In genomic region chr6:14630136-14630535, GRCh38 we compare ENCODE assay signal across 15 cellular contexts.
"Had no signal": no experiment of that assay in that cellular context is flagged by ENCODE, and none has a peak within 500 bp of the region (broad histone marks: within the 10 kb centered on the region; RNA-seq: fewer than 3 reads in every experiment).

No MANE protein-coding gene starts in this region.

- ATAC-seq: effector memory CD8-positive, alpha-beta T cell; gastroesophageal sphincter; left colon had no signal

- H3K27ac ChIP-seq: esophagus squamous epithelium, gastroesophageal sphincter, ovary had no signal

- H3K4me3 ChIP-seq: esophagus squamous epithelium, gastroesophageal sphincter, ovary, smooth muscle cell had no signal

- H3K36me3 Mint-ChIP-seq: type B pancreatic cell had no signal

- H3K4me2 ChIP-seq: smooth muscle cell had no signal

- H3K27ac Mint-ChIP-seq: dendritic cell treated with granulocyte-macrophage colony-stimulating factor and Interleukin-4, amounts not matched to agents 40 ng/mL and 50 ng/mL, for 4 days; type B pancreatic cell had no signal

- H3K36me3 ChIP-seq: esophagus squamous epithelium, gastroesophageal sphincter, ovary had no signal

- H3K4me3 Mint-ChIP-seq: dendritic cell treated with granulocyte-macrophage colony-stimulating factor and Interleukin-4, amounts not matched to agents 40 ng/mL and 50 ng/mL, for 4 days; effector memory CD8-positive, alpha-beta T cell; naive B cell; type B pancreatic cell had no signal

- DNase-seq: effector memory CD8-positive, alpha-beta T cell; esophagus squamous epithelium; foreskin fibroblast; kidney; left colon; mesendoderm; naive B cell; nucleus accumbens; ovary; stimulated activated CD4-positive, alpha-beta T cell treated with anti-CD3 and anti-CD28 coated beads, Interleukin-2, amount 100 ng/mL, for 48 hours; stimulated activated naive CD4-positive, alpha-beta T cell treated with Interleukin-2 at 50 U/mL for 16 hours had no signal

- H3K27me3 Mint-ChIP-seq: naive B cell had no signal

- H3K27me3 ChIP-seq: gastroesophageal sphincter, ovary had no signal

- H3K9me3 ChIP-seq: esophagus squamous epithelium, ovary had no signal

- H3K9me3 Mint-ChIP-seq: dendritic cell treated with granulocyte-macrophage colony-stimulating factor and Interleukin-4, amounts not matched to agents 40 ng/mL and 50 ng/mL, for 4 days; naive B cell had no signal

- H3K4me1 ChIP-seq: esophagus squamous epithelium, gastroesophageal sphincter had no signal
